In genomic region chr2:140842110-140842509, GRCh38 we compare ENCODE assay signal across 24 cellular contexts.
"Had no signal": no experiment of that assay in that cellular context is flagged by ENCODE, and none has a peak within 500 bp of the region (broad histone marks: within the 10 kb centered on the region; RNA-seq: fewer than 3 reads in every experiment).

No MANE protein-coding gene starts in this region.

- H3K4me3 ChIP-seq: dorsolateral prefrontal cortex, gastroesophageal sphincter, heart right ventricle, lower lobe of right lung, ovary, psoas muscle, right lobe of liver, suprapubic skin, transverse colon, upper lobe of right lung, uterus had no signal

- H3K4me1 ChIP-seq: foreskin keratinocyte, gastroesophageal sphincter, heart right ventricle, lower lobe of right lung, psoas muscle, right lobe of liver, suprapubic skin, transverse colon, upper lobe of right lung, uterus had no signal

- H3K9me3 Mint-ChIP-seq: nephron progenitor cell; stimulated activated naive B cell treated with anti-CD40 and anti-IgM and Interleukin-4, amounts not matched to agents 10 μg/mL and 1 μg/mL and 100 μg/mL, for 72 hours; stimulated activated naive CD8-positive, alpha-beta T cell treated with anti-CD3 and anti-CD28 coated beads, Interleukin-15, Interleukin-2, amounts not matched to agents 100 ng/mL and 50 ng/mL, for 24 hours had no signal

- H3K27me3 ChIP-seq: dorsolateral prefrontal cortex, foreskin keratinocyte, gastroesophageal sphincter, heart right ventricle, ovary, right lobe of liver, suprapubic skin, transverse colon, upper lobe of right lung, uterus had no signal

- H3K36me3 Mint-ChIP-seq: naive thymus-derived CD8-positive, alpha-beta T cell; stimulated activated naive B cell treated with anti-CD40 and anti-IgM and Interleukin-4, amounts not matched to agents 10 μg/mL and 1 μg/mL and 100 μg/mL, for 72 hours had no signal

- H3K36me3 ChIP-seq: gastroesophageal sphincter, heart right ventricle, lower lobe of right lung, ovary, right lobe of liver, suprapubic skin, transverse colon, upper lobe of right lung, uterus had no signal

- H3K9me3 ChIP-seq: gastroesophageal sphincter, heart right ventricle, lower lobe of right lung, ovary, psoas muscle, right lobe of liver, transverse colon, upper lobe of right lung, uterus had no signal

- DNase-seq: effector CD4-positive, alpha-beta T cell; foreskin keratinocyte; heart right ventricle; islet precursor cell; kidney glomerular epithelial cell; left ventricle myocardium superior; lower lobe of right lung; naive thymus-derived CD8-positive, alpha-beta T cell; nephron progenitor cell; occipital lobe; ovary; psoas muscle; right lobe of liver; small intestine; stimulated activated CD4-positive, alpha-beta T cell treated with anti-CD3 and anti-CD28 coated beads, Interleukin-15, amount 100 ng/mL, for 24 hours; stimulated activated CD4-positive, alpha-beta T cell treated with anti-CD3 and anti-CD28 coated beads, Interleukin-2, amount 100 ng/mL, for 48 hours; stimulated activated naive B cell treated with anti-CD40 and anti-IgM and Interleukin-4, amounts not matched to agents 10 μg/mL and 1 μg/mL and 100 μg/mL, for 72 hours; transverse colon; upper lobe of right lung; uterus had no signal

- ATAC-seq: foreskin keratinocyte; gastroesophageal sphincter; heart right ventricle; left ventricle myocardium superior; lower lobe of right lung; naive thymus-derived CD8-positive, alpha-beta T cell; psoas muscle; right lobe of liver; stimulated activated naive B cell treated with anti-CD40 and anti-IgM and Interleukin-4, amounts not matched to agents 10 μg/mL and 1 μg/mL and 100 μg/mL, for 72 hours; upper lobe of right lung had no signal

- H3K27ac ChIP-seq: dorsolateral prefrontal cortex, foreskin keratinocyte, gastroesophageal sphincter, heart right ventricle, lower lobe of right lung, ovary, psoas muscle, right lobe of liver, suprapubic skin, transverse colon, upper lobe of right lung, uterus had no signal

- H3K4me3 Mint-ChIP-seq: naive thymus-derived CD8-positive, alpha-beta T cell; nephron progenitor cell; stimulated activated naive B cell treated with anti-CD40 and anti-IgM and Interleukin-4, amounts not matched to agents 10 μg/mL and 1 μg/mL and 100 μg/mL, for 72 hours; stimulated activated naive CD8-positive, alpha-beta T cell treated with anti-CD3 and anti-CD28 coated beads, Interleukin-15, Interleukin-2, amounts not matched to agents 100 ng/mL and 50 ng/mL, for 24 hours had no signal

- H3K27me3 Mint-ChIP-seq: naive thymus-derived CD8-positive, alpha-beta T cell; stimulated activated naive B cell treated with anti-CD40 and anti-IgM and Interleukin-4, amounts not matched to agents 10 μg/mL and 1 μg/mL and 100 μg/mL, for 72 hours; stimulated activated naive CD8-positive, alpha-beta T cell treated with anti-CD3 and anti-CD28 coated beads, Interleukin-15, Interleukin-2, amounts not matched to agents 100 ng/mL and 50 ng/mL, for 24 hours had no signal

- H3K4me1 Mint-ChIP-seq: naive thymus-derived CD8-positive, alpha-beta T cell; nephron progenitor cell; stimulated activated naive B cell treated with anti-CD40 and anti-IgM and Interleukin-4, amounts not matched to agents 10 μg/mL and 1 μg/mL and 100 μg/mL, for 72 hours had no signal

- H3K27ac Mint-ChIP-seq: naive thymus-derived CD8-positive, alpha-beta T cell; nephron progenitor cell; stimulated activated naive B cell treated with anti-CD40 and anti-IgM and Interleukin-4, amounts not matched to agents 10 μg/mL and 1 μg/mL and 100 μg/mL, for 72 hours; stimulated activated naive CD8-positive, alpha-beta T cell treated with anti-CD3 and anti-CD28 coated beads, Interleukin-15, Interleukin-2, amounts not matched to agents 100 ng/mL and 50 ng/mL, for 24 hours had no signal
